Comparison of ENCODE assay signal across 9 cellular contexts in genomic region chr1:203682401-203683383, GRCh38. TPM values are rescaled to one million over a fixed set of nuclear protein-coding genes. Genes with fewer than 3 reads are reported as not detected.
A peak's percentile ranks its signal among the peaks of the same experiment; 100 is the strongest.
DNase-seq lines count a peak whose midpoint lies in the region; ATAC-seq and TF ChIP-seq lines count a peak whose summit lies in the region.
"Had no signal": no experiment of that assay in that cellular context is flagged by ENCODE, and none has a peak within 500 bp of the region (broad histone marks: within the 10 kb centered on the region; RNA-seq: fewer than 3 reads in every experiment).

No MANE protein-coding gene starts in this region.

- H3K4me1 Mint-ChIP-seq in activated CD4-positive, alpha-beta T cell treated with anti-CD3 and anti-CD28 coated beads, Interleukin-2, amount 10 ng/mL, durations not matched to agents 7 days and 5 days = peaks cover 49% of the 10 kb centered on the region

- no peaks in the 10 kb centered on the region for H3K9me3 ChIP-seq in left lung
- H3K9me3 ChIP-seq: A549 had no signal

- peaks cover 56% of the 10 kb centered on the region for H3K36me3 Mint-ChIP-seq in activated CD4-positive, alpha-beta T cell treated with anti-CD3 and anti-CD28 coated beads, Interleukin-2, amount 10 ng/mL, durations not matched to agents 7 days and 5 days (ENCODE audit: low read depth)

- H3K27ac Mint-ChIP-seq in activated CD4-positive, alpha-beta T cell treated with anti-CD3 and anti-CD28 coated beads, Interleukin-2, amount 10 ng/mL, durations not matched to agents 7 days and 5 days = peak overlapping the region; percentile 86

- peak; percentile 87 for ATAC-seq in stimulated activated naive CD8-positive, alpha-beta T cell treated with anti-CD3 and anti-CD28 coated beads, Interleukin-15, Interleukin-2, amounts not matched to agents 100 U/mL and 50 U/mL, for 24 hours
- no peak for ATAC-seq in left lung
- ATAC-seq: A549 had no signal

- POLR2A ChIA-PET in activated CD4-positive, alpha-beta T cell treated with anti-CD3 and anti-CD28 coated beads, Interleukin-2, amount 10 ng/mL, durations not matched to agents 7 days and 5 days (lab: Charles Lee) = interaction anchor here (0.5 to 1.3 kb wide), 5 partner anchors 9 to 82 kb away, joined by 3 to 6 read pairs (median 4); partner anchors contain the start of gene LAX1

- peaks cover 0 to 37% of the 10 kb centered on the region in 2 donors for H3K4me1 ChIP-seq in left lung

- no peaks in the 10 kb centered on the region for H3K27me3 Mint-ChIP-seq in activated CD4-positive, alpha-beta T cell treated with anti-CD3 and anti-CD28 coated beads, Interleukin-2, amount 10 ng/mL, durations not matched to agents 7 days and 5 days

- no peak for TF ChIP-seq CTCF in left lung (IDR thresholded peaks at IDR 0.05)

- H3K27ac ChIP-seq in left lung = peak overlapping the region in 1 of 2 donors; percentile 55
- H3K27ac ChIP-seq: A549 had no signal

- DNase-seq in NCI-H2029 (lab: John Stamatoyannopoulos, UW) = peak; percentile 45
- DNase-seq in NCI-H2029 treated with DMSO at 0.1 percent for 48 hours (lab: John Stamatoyannopoulos, UW) = no peak
- DNase-seq in activated CD4-positive, alpha-beta T cell treated with anti-CD3 and anti-CD28 coated beads, Interleukin-2, amount 10 ng/mL, durations not matched to agents 7 days and 5 days = peak; percentile 88
- DNase-seq in germinal center (ENCODE audit: low spot score) = peak; percentile 24
- DNase-seq in stimulated activated naive CD8-positive, alpha-beta T cell treated with anti-CD3 and anti-CD28 coated beads, Interleukin-15, Interleukin-2, amounts not matched to agents 100 U/mL and 50 U/mL, for 24 hours = peak; percentile 43
- DNase-seq in epidermal melanocyte (ENCODE audit: insufficient read length, low spot score) = no peak
- DNase-seq in inferior parietal cortex (ENCODE audit: extremely low spot score) = no peak
- no peak for DNase-seq in left lung

- H3K4me3 ChIP-seq in left lung = no peak overlapping the region
- H3K4me3 ChIP-seq: A549 had no signal

- CTCF ChIA-PET in activated CD4-positive, alpha-beta T cell treated with anti-CD3 and anti-CD28 coated beads, Interleukin-2, amount 10 ng/mL, durations not matched to agents 7 days and 5 days (lab: Charles Lee) = interaction anchor here (0.5 to 2.2 kb wide), 12 partner anchors 9 to 826 kb away, joined by 3 to 10 read pairs (median 4); no protein-coding TSS in a partner anchor

- H3K36me3 ChIP-seq in left lung = peaks cover 0 to 32% of the 10 kb centered on the region in 2 donors

- H3K9me3 Mint-ChIP-seq in activated CD4-positive, alpha-beta T cell treated with anti-CD3 and anti-CD28 coated beads, Interleukin-2, amount 10 ng/mL, durations not matched to agents 7 days and 5 days = no peaks in the 10 kb centered on the region

- H3K4me3 Mint-ChIP-seq in activated CD4-positive, alpha-beta T cell treated with anti-CD3 and anti-CD28 coated beads, Interleukin-2, amount 10 ng/mL, durations not matched to agents 7 days and 5 days = peak overlapping the region; percentile 19

- intact Hi-C loops in left lung (cut with DNase I) = no loop called here

- no peaks in the 10 kb centered on the region for H3K27me3 ChIP-seq in left lung

RNA-seq across cellular contexts. Expression of gene ATP2B4, which starts 56.1 kb away (rescaled TPM):
- total RNA-seq in activated CD4-positive, alpha-beta T cell treated with anti-CD3 and anti-CD28 coated beads, Interleukin-2, amount 10 ng/mL, durations not matched to agents 7 days and 5 days = 10 to 100 TPM; 77.8 to 82.4 TPM
- total RNA-seq in left lung = 100 to 1,000 TPM; 109 to 128 TPM

Comparison
In these comparisons a context has a peak if more than half of its experiments do, and no peak if none do; other contexts are left out.
1. DNase-seq: peak in NCI-H2029 (single experiment), activated CD4-positive, alpha-beta T cell treated with anti-CD3 and anti-CD28 coated beads, Interleukin-2, amount 10 ng/mL, durations not matched to agents 7 days and 5 days (single experiment), germinal center (single experiment) and stimulated activated naive CD8-positive, alpha-beta T cell treated with anti-CD3 and anti-CD28 coated beads, Interleukin-15, Interleukin-2, amounts not matched to agents 100 U/mL and 50 U/mL, for 24 hours (single experiment); none in NCI-H2029 treated with DMSO at 0.1 percent for 48 hours (single experiment), epidermal melanocyte (single experiment), inferior parietal cortex (single experiment) and left lung (0 of 2).